ENCODE assay signal across 10 cellular contexts in the genomic region with DNA sequence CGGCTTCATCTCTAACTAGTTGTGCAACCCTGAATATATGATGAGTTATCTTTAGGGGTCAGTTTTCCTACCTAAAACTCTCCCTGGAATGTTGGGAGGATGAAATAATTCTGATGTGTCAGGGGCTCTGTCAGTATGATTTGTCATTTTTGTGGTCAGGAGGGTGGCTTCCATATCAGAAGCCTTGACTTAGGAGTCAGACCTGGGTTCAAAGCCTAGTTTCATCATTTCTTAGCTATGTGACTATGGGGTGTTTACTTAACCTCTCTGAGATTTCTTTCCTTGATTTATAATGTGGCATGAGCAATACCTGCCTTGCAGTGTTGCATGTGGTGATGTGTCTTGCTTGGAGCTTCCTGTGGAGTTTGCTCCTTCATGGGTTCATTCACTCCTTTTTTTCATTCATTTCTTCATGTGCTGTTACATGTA.
DNase-seq lines count a peak whose midpoint lies in the region; ATAC-seq and TF ChIP-seq lines count a peak whose summit lies in the region.
"Had no signal": no experiment of that assay in that cellular context is flagged by ENCODE, and none has a peak within 500 bp of the region (broad histone marks: within the 10 kb centered on the region; RNA-seq: fewer than 3 reads in every experiment).

No MANE protein-coding gene starts in this region.

- H3K4me1 ChIP-seq in cardiac muscle cell (ENCODE audit: low read depth) (peaks cover 23% of the 10 kb centered on the region), upper lobe of right lung (peaks cover 51% of the 10 kb centered on the region)

- peak overlapping the region; percentile 31 for H3K27ac ChIP-seq in cardiac muscle cell
- H3K27ac ChIP-seq in upper lobe of right lung = peak overlapping the region; percentile 77
- H3K27ac ChIP-seq: ovary had no signal

- H3K27ac Mint-ChIP-seq in activated T-helper 17 cell treated with anti-CD3 and anti-CD28 coated beads, Interleukin-2, amount 50 U/mL, for 72 hours = peak overlapping the region; percentile 98

- H3K36me3 ChIP-seq in cardiac muscle cell (no peaks in the 10 kb centered on the region), upper lobe of right lung (no peaks in the 10 kb centered on the region)
- H3K36me3 ChIP-seq: ovary had no signal

- H3K9me3 Mint-ChIP-seq in activated T-helper 17 cell treated with anti-CD3 and anti-CD28 coated beads, Interleukin-2, amount 50 U/mL, for 72 hours = no peaks in the 10 kb centered on the region

- ATAC-seq in left cardiac atrium (no peak), upper lobe of right lung (no peak), GM21360 (IDR thresholded peaks at IDR 0.05; ENCODE audit: unreplicated experiment) (no peak)
- peak; percentile 48 for ATAC-seq in activated T-helper 17 cell treated with anti-CD3 and anti-CD28 coated beads, Interleukin-2, amount 50 U/mL, for 72 hours (replicated peaks)

- intact Hi-C loops in left cardiac atrium (cut with DNase I) = no loop called here
- intact Hi-C loops in upper lobe of right lung (cut with DNase I) = no loop called here

- peaks cover 50% of the 10 kb centered on the region for H3K4me1 Mint-ChIP-seq in activated T-helper 17 cell treated with anti-CD3 and anti-CD28 coated beads, Interleukin-2, amount 50 U/mL, for 72 hours

- no peaks in the 10 kb centered on the region for H3K9me3 ChIP-seq in cardiac muscle cell (ENCODE audit: low read depth)
- no peaks in the 10 kb centered on the region for H3K9me3 ChIP-seq in upper lobe of right lung
- H3K9me3 ChIP-seq: ovary had no signal

- no peaks in the 10 kb centered on the region for H3K27me3 Mint-ChIP-seq in activated T-helper 17 cell treated with anti-CD3 and anti-CD28 coated beads, Interleukin-2, amount 50 U/mL, for 72 hours

- no peak for DNase-seq in cardiac muscle cell (ENCODE audit: low read depth in 1 of 2, low spot score in 1 of 2)
- no peak for DNase-seq in left cardiac atrium
- DNase-seq in kidney glomerular epithelial cell (lab: John Stamatoyannopoulos, UW) = peak; percentile 92
- no peak for DNase-seq in upper lobe of right lung
- DNase-seq in NCI-H2081 (lab: John Stamatoyannopoulos, UW) = no peak
- no peak for DNase-seq in dermis blood vessel endothelial cell
- DNase-seq: NCI-H82 had no signal

- no peak for TF ChIP-seq CTCF in cardiac muscle cell (IDR thresholded peaks at IDR 0.05; ENCODE audit: low read depth, low read length)
- no peak for TF ChIP-seq CTCF in upper lobe of right lung (IDR thresholded peaks at IDR 0.05)

- H3K27me3 ChIP-seq in cardiac muscle cell = no peaks in the 10 kb centered on the region
- H3K27me3 ChIP-seq in upper lobe of right lung = no peaks in the 10 kb centered on the region
- H3K27me3 ChIP-seq: ovary had no signal

- H3K4me3 Mint-ChIP-seq in activated T-helper 17 cell treated with anti-CD3 and anti-CD28 coated beads, Interleukin-2, amount 50 U/mL, for 72 hours = peak overlapping the region; percentile 60

- H3K4me3 ChIP-seq in cardiac muscle cell (no peak overlapping the region), upper lobe of right lung (no peak overlapping the region)
- H3K4me3 ChIP-seq: ovary had no signal

- peaks cover 25% of the 10 kb centered on the region for H3K36me3 Mint-ChIP-seq in activated T-helper 17 cell treated with anti-CD3 and anti-CD28 coated beads, Interleukin-2, amount 50 U/mL, for 72 hours (ENCODE audit: low read depth)
